20 cellular contexts compared by ENCODE assay signal in the genomic region with DNA sequence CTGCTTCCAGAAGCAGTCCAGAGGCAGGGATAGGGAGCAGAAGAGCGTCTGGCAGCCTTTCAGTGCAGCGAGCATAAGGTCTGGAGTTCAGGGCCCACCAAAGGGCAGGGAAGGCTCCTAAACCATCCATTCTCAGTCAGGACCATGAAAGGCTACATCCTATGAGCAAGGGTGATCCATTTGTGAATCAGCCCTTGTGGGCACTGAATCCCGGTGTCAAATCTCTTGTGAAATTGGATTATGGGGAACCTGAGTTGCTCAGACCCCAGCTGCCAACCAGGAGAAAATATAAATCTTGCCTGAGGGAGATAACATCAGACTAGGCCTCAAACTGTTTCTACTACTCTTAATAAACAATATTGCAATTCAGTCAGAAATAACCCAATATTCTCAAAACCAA.
"Had no signal": no experiment of that assay in that cellular context is flagged by ENCODE, and none has a peak within 500 bp of the region (broad histone marks: within the 10 kb centered on the region; RNA-seq: fewer than 3 reads in every experiment).

No MANE protein-coding gene starts in this region.

- DNase-seq: activated B cell treated with CpG ODN at 0.5 μM for 24 hours; activated CD4-positive, alpha-beta T cell treated with anti-CD3 and anti-CD28 coated beads for 1 hour; activated CD4-positive, alpha-beta T cell treated with anti-CD3 and anti-CD28 coated beads, Interleukin-2, amount 10 ng/mL, durations not matched to agents 24 days and 14 days; activated CD4-positive, alpha-beta T cell treated with anti-CD3 and anti-CD28 coated beads, Interleukin-2, amount 50 U/mL, for 48 hours; activated CD8-positive, alpha-beta memory T cell treated with anti-CD3 and anti-CD28 coated beads, Interleukin-2, amount 10 ng/mL, durations not matched to agents 7 days and 5 days; activated effector memory CD4-positive, alpha-beta T cell treated with anti-CD3 and anti-CD28 coated beads, Interleukin-2, amount 50 U/mL, for 16 hours; activated naive CD4-positive, alpha-beta T cell treated with anti-CD3 and anti-CD28 coated beads, Interleukin-2, amount 10 ng/mL, durations not matched to agents 7 days and 5 days; activated naive CD8-positive, alpha-beta T cell treated with anti-CD3 and anti-CD28 coated beads for 36 hours; activated T-cell treated with anti-CD3 and anti-CD28 coated beads, Interleukin-2, amount 50 U/mL, for 4 hours; brain microvascular endothelial cell; cerebellar nuclear complex; MG63; NCI-H146; NCI-H187 treated with DMSO at 0.1 percent for 48 hours; NCI-H2081 treated with DMSO at 0.1 percent for 48 hours; NCI-H446; SHP77 had no signal

- ATAC-seq: activated CD8-positive, alpha-beta memory T cell treated with anti-CD3 and anti-CD28 coated beads, Interleukin-2, amount 10 ng/mL, durations not matched to agents 7 days and 5 days; activated T-cell treated with anti-CD3 and anti-CD28 coated beads, Interleukin-2, amount 50 U/mL, for 4 hours; K562; Panc1 had no signal

- H3K4me3 ChIP-seq: K562, MG63, SJSA1 had no signal
